ENCODE assay signal across 21 cellular contexts in the genomic region with DNA sequence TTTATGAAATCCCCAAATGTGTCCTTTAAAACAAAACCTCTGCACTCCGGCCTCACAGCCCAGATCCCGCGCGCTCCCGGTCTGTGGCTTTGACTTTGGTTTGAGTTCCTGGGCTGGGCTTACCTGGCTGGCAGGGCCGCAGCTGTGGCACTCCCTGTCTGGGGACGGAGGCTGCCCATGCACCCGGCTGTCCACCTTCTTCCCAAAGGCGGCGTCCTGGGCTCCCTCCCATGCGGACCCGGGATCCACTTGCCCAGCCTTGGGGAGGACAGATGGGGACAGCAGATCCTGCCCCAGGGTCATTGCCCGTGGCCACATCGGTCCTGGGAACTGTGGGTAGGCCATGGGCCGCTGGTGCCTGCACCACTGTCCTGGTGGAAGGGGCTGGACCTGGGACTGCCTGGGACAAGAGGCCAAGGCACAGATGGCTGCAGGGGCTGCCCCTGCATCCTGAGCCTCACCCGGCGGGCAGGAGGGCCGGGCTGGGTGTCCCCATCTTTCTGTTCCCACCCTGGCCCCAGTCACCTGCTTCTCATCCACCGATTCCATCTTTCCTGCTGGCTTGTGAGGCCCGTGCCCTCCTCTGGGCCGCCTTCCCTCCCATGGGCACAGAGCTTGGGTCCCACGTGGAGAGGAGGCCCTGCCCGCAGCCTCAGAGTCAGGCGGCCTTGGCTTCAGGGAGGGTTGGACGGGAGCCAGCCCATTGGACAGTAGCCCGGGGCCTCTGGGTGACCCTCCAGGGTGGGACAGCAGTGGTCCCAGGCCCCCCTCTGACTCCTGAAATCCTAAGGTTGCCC.
"Had no signal": no experiment of that assay in that cellular context is flagged by ENCODE, and none has a peak within 500 bp of the region (broad histone marks: within the 10 kb centered on the region; RNA-seq: fewer than 3 reads in every experiment).

No MANE protein-coding gene starts in this region.

- H3K27me3 ChIP-seq: adrenal gland, hepatocyte, uterus had no signal

- FAIRE-seq: astrocyte, bronchial epithelial cell, endometrium had no signal

- H2AFZ ChIP-seq: hepatocyte had no signal

- H3K9me3 ChIP-seq: adrenal gland, mucosa of descending colon, uterus had no signal

- H3K27ac ChIP-seq: hepatocyte had no signal

- DNase-seq: activated naive CD4-positive, alpha-beta T cell; activated T-cell treated with anti-CD3 and anti-CD28 coated beads, Interleukin-2, amount 50 U/mL, for 1 hour; cortex of kidney; immature natural killer cell; kidney glomerular epithelial cell; mesenchymal stem cell; mucosa of descending colon; nephron progenitor cell; nucleus accumbens; posterior cingulate gyrus; stimulated activated CD4-positive, alpha-beta T cell treated with anti-CD3 and anti-CD28 coated beads, Interleukin-12 subunit alpha, Interleukin-12 subunit beta, amount 100 ng/mL, for 4 hours; stimulated activated CD4-positive, alpha-beta T cell treated with anti-CD3 and anti-CD28 coated beads, Interleukin-4, amount 100 ng/mL, for 4 hours; T1000; trophoblast cell had no signal

- H3K79me2 ChIP-seq: hepatocyte had no signal

- H3K4me3 ChIP-seq: adrenal gland, hepatocyte, mucosa of descending colon, uterus had no signal

- ATAC-seq: WTC11 had no signal

- H3K4me1 ChIP-seq: uterus had no signal

- H3K4me2 ChIP-seq: hepatocyte had no signal

- H3K36me3 ChIP-seq: adrenal gland, uterus had no signal
